ENCODE assay signal across 8 cellular contexts in genomic region chr1:116910379-116911165, GRCh38. TPM values are rescaled to one million over a fixed set of nuclear protein-coding genes. Genes with fewer than 3 reads are reported as not detected.
A peak's percentile ranks its signal among the peaks of the same experiment; 100 is the strongest.
DNase-seq lines count a peak whose midpoint lies in the region; ATAC-seq and TF ChIP-seq lines count a peak whose summit lies in the region.

No MANE protein-coding gene starts in this region.

- no peak for TF ChIP-seq CTCF in MCF 10A (IDR thresholded peaks at IDR 0.05; ENCODE audit: unreplicated experiment)

- peak overlapping the region; percentile 85 for H3K27ac Mint-ChIP-seq in MCF 10A (ENCODE audit: low read depth, unreplicated experiment)

- POLR2A ChIA-PET in MCF 10A (lab: Yijun Ruan, JAX), result interaction anchor here (0.7 to 4.0 kb wide), 13 partner anchors 10 to 379 kb away, joined by 3 to 38 read pairs (median 5); partner anchors contain the start of gene TTF2

- CTCF ChIA-PET in MCF 10A (lab: Yijun Ruan, JAX), result interaction anchor here (0.6 to 2.2 kb wide), 10 partner anchors 29 to 186 kb away, joined by 3 to 8 read pairs (median 3); no protein-coding TSS in a partner anchor

- peaks cover 19% of the 10 kb centered on the region for H3K4me1 Mint-ChIP-seq in MCF 10A (ENCODE audit: insufficient read depth, unreplicated experiment)

- intact Hi-C loops in MCF 10A (cut with micrococcal nuclease), result loop anchor here (5.0 to 10.0 kb wide), 2 partner anchors 144 to 338 kb away; partner anchors contain the start of gene CD58
- intact Hi-C loops in left colon (cut with DNase I, micrococcal nuclease), result loop anchor here in 1 of 2 donors (10.0 kb wide), 1 partner anchor 74 kb away; no protein-coding TSS in a partner anchor

- H3K36me3 Mint-ChIP-seq in MCF 10A (ENCODE audit: insufficient read depth, unreplicated experiment), result no peaks in the 10 kb centered on the region

- BruUV-seq in MCF 10A (replicated peaks; lab: Mats Ljungman, UMichigan), result TSS peak; percentile 26

- peak; percentile 59 for ATAC-seq in left colon
- ATAC-seq in GM21786 (IDR thresholded peaks at IDR 0.05; ENCODE audit: unreplicated experiment), result no peak

- no peaks in the 10 kb centered on the region for H3K9me3 Mint-ChIP-seq in MCF 10A (ENCODE audit: unreplicated experiment)

- no peak overlapping the region for H3K4me3 Mint-ChIP-seq in MCF 10A (ENCODE audit: unreplicated experiment)

- H3K27me3 Mint-ChIP-seq in MCF 10A (ENCODE audit: insufficient read depth, unreplicated experiment), result no peaks in the 10 kb centered on the region

- peak; percentile 14 for DNase-seq in NCI-H2196 (lab: John Stamatoyannopoulos, UW; ENCODE audit: unreplicated experiment)
- DNase-seq in NCI-H2196 treated with DMSO at 0.1 percent for 48 hours (lab: John Stamatoyannopoulos, UW; ENCODE audit: unreplicated experiment), result no peak
- peak; percentile 9 to 44 (median 28) for DNase-seq in T-helper 1 cell
- DNase-seq in MCF 10A (ENCODE audit: unreplicated experiment), result peak; percentile 48
- peak; percentile 61 to 71 for DNase-seq in left colon
- DNase-seq in stimulated activated CD4-positive, alpha-beta T cell treated with anti-CD3 and anti-CD28 coated beads, Interleukin-4, amount 100 ng/mL, for 48 hours (ENCODE audit: low read depth in 2 of 2), result peak; percentile 28 to 40
- no peak for DNase-seq in inferior parietal cortex (ENCODE audit: extremely low spot score)

RNA-seq across cellular contexts. Expression of gene PTGFRN, which starts 0.9 kb away (rescaled TPM):
- total RNA-seq in MCF 10A (2022), result 45.2 and 61.0 TPM in 2 replicates
- total RNA-seq in left colon, result 10 to 100 TPM; 97.2 to 98.6 TPM

Comparison
In these comparisons a context has a peak if more than half of its experiments do, and no peak if none do; other contexts are left out.
1. DNase-seq: peak in NCI-H2196 (single experiment), T-helper 1 cell (5 of 5), MCF 10A (single experiment), left colon (2 of 2) and stimulated activated CD4-positive, alpha-beta T cell treated with anti-CD3 and anti-CD28 coated beads, Interleukin-4, amount 100 ng/mL, for 48 hours (2 of 2); none in NCI-H2196 treated with DMSO at 0.1 percent for 48 hours (single experiment) and inferior parietal cortex (single experiment).